ENCODE assay signal across 8 cellular contexts in genomic region chrX:110087485-110088356, GRCh38.
A peak's percentile ranks its signal among the peaks of the same experiment; 100 is the strongest.
DNase-seq lines count a peak whose midpoint lies in the region; ATAC-seq, FAIRE-seq and TF ChIP-seq lines count a peak whose summit lies in the region.

No MANE protein-coding gene starts in this region.

- intact Hi-C loops in OCI-LY7 (cut with micrococcal nuclease; ENCODE audit: unreplicated experiment): no loop called here

- no peaks in the 10 kb centered on the region for H3K27me3 ChIP-seq in Loucy (ENCODE audit: insufficient read depth, low read length, poor library complexity, severe bottlenecking)
- no peaks in the 10 kb centered on the region for H3K27me3 ChIP-seq in bronchial epithelial cell (ENCODE audit: control insufficient read depth, insufficient read depth, low read length)
- no peaks in the 10 kb centered on the region for H3K27me3 ChIP-seq in osteoblast (ENCODE audit: insufficient read depth, low read length)

- peak; percentile 70 for FAIRE-seq in bronchial epithelial cell (lab: Jason Lieb, UNC)

- H3K79me2 ChIP-seq in Loucy (ENCODE audit: insufficient read depth, low read length) (peaks cover 12% of the 10 kb centered on the region; the same call in 1 of the 2 replicates), osteoblast (ENCODE audit: insufficient read depth, low read length) (no peaks in the 10 kb centered on the region), OCI-LY7 (ENCODE audit: insufficient read depth, low read depth, low read length) (no peaks in the 10 kb centered on the region)

- H3K4me1 ChIP-seq in Loucy (ENCODE audit: insufficient read depth, low read length, poor library complexity, severe bottlenecking): peaks cover 39% of the 10 kb centered on the region
- H3K4me1 ChIP-seq in osteoblast (ENCODE audit: insufficient read depth, low read length): peaks cover 34% of the 10 kb centered on the region
- no peaks in the 10 kb centered on the region for H3K4me1 ChIP-seq in OCI-LY7 (ENCODE audit: insufficient read depth, low read length, poor library complexity, severe bottlenecking)

- CTCF ChIA-PET in OCI-LY7 (lab: Charles Lee; ENCODE audit: unreplicated experiment): no interaction called here

- DNase-seq in EL: peak; percentile 95
- peak; percentile 95 for DNase-seq in bronchial epithelial cell (ENCODE audit: low read depth)
- DNase-seq in osteoblast (ENCODE audit: insufficient read length, low spot score, missing footprints): peak; percentile 19
- DNase-seq in OCI-LY7 (ENCODE audit: low spot score): no peak
- DNase-seq in NCI-H526 treated with DMSO at 0.1 percent for 48 hours (lab: John Stamatoyannopoulos, UW): no peak
- DNase-seq in GM13977 (ENCODE audit: low spot score): no peak

- H3K36me3 ChIP-seq in Loucy (ENCODE audit: insufficient read depth, low read length) (no peaks in the 10 kb centered on the region), bronchial epithelial cell (ENCODE audit: control insufficient read depth, insufficient read depth, low read length) (no peaks in the 10 kb centered on the region), osteoblast (ENCODE audit: insufficient read depth, low read length) (no peaks in the 10 kb centered on the region), OCI-LY7 (ENCODE audit: insufficient read depth, low read length) (no peaks in the 10 kb centered on the region)

- peak overlapping the region; percentile 98 for H3K27ac ChIP-seq in osteoblast (ENCODE audit: low read depth, low read length)
- no peak overlapping the region for H3K27ac ChIP-seq in OCI-LY7 (ENCODE audit: low read depth, low read length, poor library complexity, severe bottlenecking)

- no peak overlapping the region for H3K4me3 ChIP-seq in Loucy (ENCODE audit: low read length, poor library complexity, severe bottlenecking)
- H3K4me3 ChIP-seq in bronchial epithelial cell (ENCODE audit: low read depth, low read length): no peak overlapping the region
- peak overlapping the region; percentile 36 for H3K4me3 ChIP-seq in osteoblast (ENCODE audit: insufficient read depth, low read length)
- no peak overlapping the region for H3K4me3 ChIP-seq in OCI-LY7 (ENCODE audit: low read depth, low read length, poor library complexity, severe bottlenecking)

- no peaks in the 10 kb centered on the region for H3K9me2 ChIP-seq in Loucy (replicated peaks; ENCODE audit: low read depth, low read length)
- H3K9me2 ChIP-seq in OCI-LY7 (ENCODE audit: insufficient read depth, low read length): no peaks in the 10 kb centered on the region

- no peak overlapping the region for H3K9ac ChIP-seq in Loucy (ENCODE audit: low read depth, low read length, poor library complexity, severe bottlenecking)

- POLR2A ChIA-PET in OCI-LY7 (lab: Charles Lee): interaction anchor here (0.5 kb wide), 1 partner anchor 542 kb away, joined by 3 read pairs; no protein-coding TSS in a partner anchor

- peak overlapping the region; percentile 48 for H3K4me2 ChIP-seq in Loucy (ENCODE audit: low read depth, low read length, poor library complexity, severe bottlenecking)
- peak overlapping the region; percentile 73 for H3K4me2 ChIP-seq in osteoblast (ENCODE audit: insufficient read depth, low read length)
- no peak overlapping the region for H3K4me2 ChIP-seq in OCI-LY7 (ENCODE audit: low read length)

- TF ChIP-seq CTCF in Loucy (conservative IDR thresholded peaks at IDR 0.05; ENCODE audit: low read length) (no peak), bronchial epithelial cell (IDR thresholded peaks at IDR 0.05; ENCODE audit: insufficient read depth, low read length, severe bottlenecking) (no peak), osteoblast (IDR thresholded peaks at IDR 0.05; ENCODE audit: extremely low read depth, low read depth, low read length) (no peak), OCI-LY7 (conservative IDR thresholded peaks at IDR 0.05; ENCODE audit: low read length) (no peak), GM13977 (IDR thresholded peaks at IDR 0.05; ENCODE audit: extremely low read depth, insufficient read depth, missing control alignments) (no peak)

- H3F3A ChIP-seq in Loucy (ENCODE audit: low read depth): no peaks in the 10 kb centered on the region; the same call in 1 of the 2 replicates

- BruUV-seq in OCI-LY7 (replicated peaks; lab: Mats Ljungman, UMichigan): no TSS peak

- no peak overlapping the region for H2AFZ ChIP-seq in Loucy (ENCODE audit: low read length)
- no peak overlapping the region for H2AFZ ChIP-seq in osteoblast (ENCODE audit: low read length)
- H2AFZ ChIP-seq in OCI-LY7 (ENCODE audit: low read length): no peak overlapping the region

- ATAC-seq in HG03175 (IDR thresholded peaks at IDR 0.05; ENCODE audit: unreplicated experiment): no peak

- in situ Hi-C loops in GM13977 (cut with MboI; ENCODE audit: low pct_unique_long_range_greater_than_20kb, low sequenced_read_pairs, unreplicated experiment): no loop called here

- peaks cover 21% of the 10 kb centered on the region for H4K20me1 ChIP-seq in Loucy (ENCODE audit: insufficient read depth, low read length, poor library complexity, severe bottlenecking)
- H4K20me1 ChIP-seq in osteoblast (ENCODE audit: insufficient read depth, low read length): no peaks in the 10 kb centered on the region
- H4K20me1 ChIP-seq in OCI-LY7 (ENCODE audit: insufficient read depth, low read length): no peaks in the 10 kb centered on the region

- H3K9me3 ChIP-seq in Loucy (ENCODE audit: insufficient read depth, low read depth, low read length): no peaks in the 10 kb centered on the region
- no peaks in the 10 kb centered on the region for H3K9me3 ChIP-seq in osteoblast (ENCODE audit: low read depth, low read length)
- no peaks in the 10 kb centered on the region for H3K9me3 ChIP-seq in OCI-LY7 (ENCODE audit: low read length)

Comparison
In these comparisons a context has a peak if more than half of its experiments do, and no peak if none do; other contexts are left out.
1. DNase-seq: peak in EL (single experiment), bronchial epithelial cell (single experiment) and osteoblast (single experiment); none in OCI-LY7 (single experiment), NCI-H526 treated with DMSO at 0.1 percent for 48 hours (single experiment) and GM13977 (single experiment).